Comparison of ENCODE assay signal across 10 cellular contexts in the genomic region with DNA sequence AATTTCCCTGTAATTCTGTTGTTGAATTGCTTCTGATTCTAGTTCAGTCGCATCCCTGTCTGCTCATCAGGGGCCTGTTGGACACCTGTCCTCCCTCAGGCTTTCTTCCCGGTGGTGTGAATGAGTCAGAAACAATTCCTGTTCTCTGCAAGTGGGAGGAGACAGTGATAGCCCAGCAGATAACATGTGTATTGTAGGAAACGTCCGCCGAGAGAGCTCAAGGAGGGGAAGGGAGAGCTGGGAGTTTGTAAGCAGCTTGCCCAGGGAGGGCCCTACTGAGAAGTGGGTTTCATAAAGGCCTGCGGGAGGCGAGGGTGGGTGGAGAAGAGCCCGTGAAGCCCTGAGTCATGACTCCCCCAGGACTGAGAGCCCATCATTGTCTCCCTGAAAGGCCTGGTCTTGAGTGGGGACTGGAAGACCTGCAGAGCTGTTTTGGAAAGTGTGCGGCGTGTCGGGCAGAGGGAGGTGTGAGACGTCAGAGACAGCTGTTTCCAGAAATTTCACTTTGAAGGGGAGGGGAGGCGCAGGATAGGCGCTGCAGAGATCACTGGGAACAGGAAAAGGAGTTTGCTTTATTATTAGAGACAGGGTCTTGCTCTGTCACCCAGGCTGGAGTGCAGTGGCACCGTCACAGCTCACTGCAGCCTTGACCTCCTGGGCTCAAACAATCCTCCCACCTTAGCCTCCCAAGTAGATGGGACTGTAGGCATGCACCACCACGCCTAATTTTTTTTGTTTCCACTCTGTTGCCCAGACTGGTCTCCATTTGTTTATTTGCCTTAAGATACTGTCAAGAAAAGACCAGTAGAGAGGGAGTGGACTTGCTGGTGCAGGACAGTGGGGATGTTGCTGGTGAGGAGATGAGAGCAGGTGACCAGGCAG. TPM values are rescaled to one million over a fixed set of nuclear protein-coding genes. Genes with fewer than 3 reads are reported as not detected.
DNase-seq lines count a peak whose midpoint lies in the region; ATAC-seq and TF ChIP-seq lines count a peak whose summit lies in the region.
"Had no signal": no experiment of that assay in that cellular context is flagged by ENCODE, and none has a peak within 500 bp of the region (broad histone marks: within the 10 kb centered on the region; RNA-seq: fewer than 3 reads in every experiment).

No MANE protein-coding gene starts in this region.

- H3K36me3 ChIP-seq in BLaER1 = peaks cover 95% of the 10 kb centered on the region
- H3K36me3 ChIP-seq in HUES6 (ENCODE audit: control insufficient read depth, insufficient read depth, low read length) = peaks cover 66% of the 10 kb centered on the region
- no peaks in the 10 kb centered on the region for H3K36me3 ChIP-seq in smooth muscle cell (ENCODE audit: low read depth)

- TF ChIP-seq CTCF in MCF 10A (IDR thresholded peaks at IDR 0.05; ENCODE audit: unreplicated experiment) = no peak
- TF ChIP-seq CTCF in smooth muscle cell (IDR thresholded peaks at IDR 0.05; ENCODE audit: borderline replicate concordance, insufficient read depth, poor library complexity, severe bottlenecking) = no peak

- H3K27ac Mint-ChIP-seq in MCF 10A (ENCODE audit: low read depth, unreplicated experiment) = no peak overlapping the region
- peak overlapping the region; percentile 46 for H3K27ac Mint-ChIP-seq in memory B cell

- H3K4me2 ChIP-seq in BLaER1 = peak overlapping the region; percentile 54
- no peak overlapping the region for H3K4me2 ChIP-seq in smooth muscle cell

- BruUV-seq in MCF 10A (replicated peaks; lab: Mats Ljungman, UMichigan) = no TSS peak

- H3K4me1 ChIP-seq in BLaER1 (peaks cover 22% of the 10 kb centered on the region), HUES6 (ENCODE audit: control insufficient read depth, insufficient read depth, low read length) (peaks cover 16% of the 10 kb centered on the region; the same call in 1 of the 2 replicates), smooth muscle cell (ENCODE audit: low read depth) (no peaks in the 10 kb centered on the region)

- H3K9me3 ChIP-seq in BLaER1 = no peaks in the 10 kb centered on the region
- H3K9me3 ChIP-seq in HUES6 (ENCODE audit: control insufficient read depth, insufficient read depth, low read depth, low read length) = no peaks in the 10 kb centered on the region
- H3K9me3 ChIP-seq in smooth muscle cell (replicated peaks; ENCODE audit: low read depth) = no peaks in the 10 kb centered on the region

- H3K27ac ChIP-seq in BLaER1 = peak overlapping the region; percentile 58
- peak overlapping the region; percentile 71; the same call in 1 of the 2 replicates for H3K27ac ChIP-seq in HUES6 (ENCODE audit: low read depth, low read length)
- no peak overlapping the region for H3K27ac ChIP-seq in smooth muscle cell (ENCODE audit: low read depth)

- H3K4me1 Mint-ChIP-seq in MCF 10A (ENCODE audit: insufficient read depth, unreplicated experiment) = peaks cover 13% of the 10 kb centered on the region
- H3K4me1 Mint-ChIP-seq in memory B cell = peaks cover 7% of the 10 kb centered on the region

- H3K4me3 Mint-ChIP-seq in MCF 10A (ENCODE audit: unreplicated experiment) (no peak overlapping the region), memory B cell (no peak overlapping the region)

- ATAC-seq in memory B cell (ENCODE audit: low read depth) = no peak
- ATAC-seq in GM18867 (IDR thresholded peaks at IDR 0.05; ENCODE audit: unreplicated experiment) = no peak

- H3K9ac ChIP-seq in BLaER1 (0 out of 2 replicates have a peak overlapping the region, but pooled peaks have one; percentile 34), HUES6 (ENCODE audit: low read length) (peak overlapping the region; percentile 14), smooth muscle cell (ENCODE audit: low read depth) (no peak overlapping the region)

- H3K9me3 Mint-ChIP-seq in MCF 10A (ENCODE audit: unreplicated experiment) (no peaks in the 10 kb centered on the region), memory B cell (no peaks in the 10 kb centered on the region)

- H2AFZ ChIP-seq in smooth muscle cell (ENCODE audit: low read depth) = no peak overlapping the region

- H3K27me3 ChIP-seq in BLaER1 = no peaks in the 10 kb centered on the region
- no peaks in the 10 kb centered on the region for H3K27me3 ChIP-seq in HUES6 (ENCODE audit: control insufficient read depth, insufficient read depth, low read length)
- H3K27me3 ChIP-seq in smooth muscle cell (ENCODE audit: low read depth) = no peaks in the 10 kb centered on the region

- H3K27me3 Mint-ChIP-seq in MCF 10A (ENCODE audit: insufficient read depth, unreplicated experiment) = no peaks in the 10 kb centered on the region
- H3K27me3 Mint-ChIP-seq in memory B cell = no peaks in the 10 kb centered on the region

- H3F3A ChIP-seq in smooth muscle cell (ENCODE audit: low read depth) = no peaks in the 10 kb centered on the region

- CTCF ChIA-PET in MCF 10A (lab: Yijun Ruan, JAX) = no interaction called here

- intact Hi-C loops in MCF 10A (cut with micrococcal nuclease) = no loop called here

- DNase-seq in MCF 10A (ENCODE audit: unreplicated experiment) = peak; percentile 64
- no peak for DNase-seq in memory B cell (ENCODE audit: low spot score in 2 of 2)
- no peak for DNase-seq in smooth muscle cell (lab: John Stamatoyannopoulos, UW; ENCODE audit: unreplicated experiment)
- DNase-seq in NCI-H2081 (lab: John Stamatoyannopoulos, UW) = no peak
- no peak for DNase-seq in stimulated activated CD4-positive, alpha-beta T cell treated with anti-CD3 and anti-CD28 coated beads, Interleukin-2, amount 100 ng/mL, for 48 hours
- DNase-seq: NCI-H1105, small intestine had no signal

- H3K36me3 Mint-ChIP-seq in MCF 10A (ENCODE audit: insufficient read depth, unreplicated experiment) = peaks cover 72% of the 10 kb centered on the region
- peaks cover 63% of the 10 kb centered on the region for H3K36me3 Mint-ChIP-seq in memory B cell

- POLR2A ChIA-PET in MCF 10A (lab: Yijun Ruan, JAX) = no interaction called here

- no peak overlapping the region for H3K4me3 ChIP-seq in BLaER1
- no peak overlapping the region for H3K4me3 ChIP-seq in HUES6 (ENCODE audit: low read depth, low read length)
- H3K4me3 ChIP-seq in smooth muscle cell = no peak overlapping the region

- WGBS in smooth muscle cell (ENCODE audit: low lambda C conversion rate) = 55% methylated on average over 16 of the region's 16 CpGs

- no peaks in the 10 kb centered on the region for H3K79me2 ChIP-seq in smooth muscle cell (ENCODE audit: low read depth)

- H4K20me1 ChIP-seq in BLaER1 (no peaks in the 10 kb centered on the region), smooth muscle cell (ENCODE audit: low read depth) (no peaks in the 10 kb centered on the region)

RNA-seq across cellular contexts. Expression of a gene that starts 35.3 kb away (rescaled TPM):
- total RNA-seq in MCF 10A (2022) (73.6 and 76.2 TPM in 2 replicates), smooth muscle cell (30.2 and 45.4 TPM in 2 replicates)
- 33.8 and 41.2 TPM in 2 replicates for polyA plus RNA-seq in smooth muscle cell

RNA-seq across cellular contexts. Expression of a gene that starts 38.7 kb away (rescaled TPM):
- total RNA-seq in MCF 10A (2022) (not detected in 2 replicates), smooth muscle cell (not detected in 2 replicates)
- not detected in 2 replicates for polyA plus RNA-seq in smooth muscle cell

RNA-seq across cellular contexts. Expression of a gene that starts 40.1 kb away (rescaled TPM):
- total RNA-seq in MCF 10A (2022) = 48.2 and 72.6 TPM in 2 replicates
- total RNA-seq in smooth muscle cell = 50.1 and 65.9 TPM in 2 replicates
- 81.0 and 99.1 TPM in 2 replicates for polyA plus RNA-seq in smooth muscle cell

RNA-seq across cellular contexts. Expression of a gene that starts 49.5 kb away (rescaled TPM):
- total RNA-seq in MCF 10A (2022) (not detected in 2 replicates), smooth muscle cell (not detected in 2 replicates)
- polyA plus RNA-seq in smooth muscle cell = not detected in 2 replicates

RNA-seq across cellular contexts. Expression of a gene that starts 59.9 kb away (rescaled TPM):
- total RNA-seq in MCF 10A (2022) (not detected in 2 replicates), smooth muscle cell (not detected in 2 replicates)
- polyA plus RNA-seq in smooth muscle cell = not detected in 2 replicates
